In the genomic region with DNA sequence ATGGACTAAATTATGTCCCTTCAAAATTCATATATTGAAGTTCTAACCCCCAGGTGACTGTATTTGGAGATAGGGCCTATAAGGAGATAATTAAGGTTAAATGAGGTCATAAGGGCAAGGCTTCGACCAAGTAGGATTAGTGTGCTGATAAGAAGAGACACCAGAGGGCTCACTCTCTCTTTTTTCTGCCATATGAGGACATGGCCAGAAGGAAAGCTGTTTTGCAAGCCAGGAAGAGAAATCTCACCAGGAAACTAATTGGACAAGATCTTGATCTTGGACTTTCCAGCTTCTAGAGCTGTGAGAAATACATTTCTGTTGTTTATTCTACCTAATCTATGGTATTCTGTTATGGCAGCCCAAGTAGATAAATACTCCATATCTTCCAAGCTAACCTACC, we compare ENCODE assay signal across 8 cellular contexts.
DNase-seq lines count a peak whose midpoint lies in the region; ATAC-seq and TF ChIP-seq lines count a peak whose summit lies in the region.
"Had no signal": no experiment of that assay in that cellular context is flagged by ENCODE, and none has a peak within 500 bp of the region (broad histone marks: within the 10 kb centered on the region; RNA-seq: fewer than 3 reads in every experiment).

No MANE protein-coding gene starts in this region.

- no peak overlapping the region for H3K4me2 ChIP-seq in parathyroid adenoma (ENCODE audit: low read length)

- TF ChIP-seq CTCF in GM13977 (IDR thresholded peaks at IDR 0.05; ENCODE audit: extremely low read depth, insufficient read depth, missing control alignments) (peak; percentile 18), brain microvascular endothelial cell (IDR thresholded peaks at IDR 0.05; ENCODE audit: low read depth, low read length, missing control alignments) (peak; percentile 39), parathyroid adenoma (IDR thresholded peaks at IDR 0.05) (peak; percentile 26)

- H3K4me3 ChIP-seq in brain microvascular endothelial cell (ENCODE audit: low read depth, low read length) (no peak overlapping the region), parathyroid adenoma (ENCODE audit: low read depth, low read length) (no peak overlapping the region)

- H3K79me2 ChIP-seq in parathyroid adenoma: no peaks in the 10 kb centered on the region

- H3K36me3 ChIP-seq in brain microvascular endothelial cell (replicated peaks): no peaks in the 10 kb centered on the region
- no peaks in the 10 kb centered on the region for H3K36me3 ChIP-seq in parathyroid adenoma (ENCODE audit: control insufficient read depth, insufficient read depth, low read length)

- H3K27me3 ChIP-seq in brain microvascular endothelial cell (replicated peaks) (no peaks in the 10 kb centered on the region), parathyroid adenoma (ENCODE audit: control insufficient read depth, insufficient read depth, low read length) (no peaks in the 10 kb centered on the region)

- H3K4me1 ChIP-seq in parathyroid adenoma: no peaks in the 10 kb centered on the region

- no peak overlapping the region for H3K27ac ChIP-seq in brain microvascular endothelial cell
- no peak overlapping the region for H3K27ac ChIP-seq in parathyroid adenoma

- DNase-seq in GM13977 (ENCODE audit: low spot score) (no peak), NCI-H1436 (lab: John Stamatoyannopoulos, UW) (peak; percentile 32), brain microvascular endothelial cell (peak; percentile 11), NCI-H524 treated with DMSO at 0.1 percent for 48 hours (lab: John Stamatoyannopoulos, UW) (no peak), NCI-H345 (lab: John Stamatoyannopoulos, UW) (no peak)
- DNase-seq: activated naive CD8-positive, alpha-beta T cell treated with anti-CD3 and anti-CD28 coated beads for 36 hours had no signal

- H3K9ac ChIP-seq in parathyroid adenoma: no peak overlapping the region

- ATAC-seq in GM21390 (IDR thresholded peaks at IDR 0.05; ENCODE audit: unreplicated experiment): no peak

- no peak overlapping the region for H2AFZ ChIP-seq in parathyroid adenoma

- H3K9me3 ChIP-seq in parathyroid adenoma (ENCODE audit: control insufficient read depth, low read length): no peaks in the 10 kb centered on the region

- in situ Hi-C loops in GM13977 (cut with MboI; ENCODE audit: low pct_unique_long_range_greater_than_20kb, low sequenced_read_pairs, unreplicated experiment) (no loop called here), brain microvascular endothelial cell (cut with HindIII; ENCODE audit: low pct_ligation_motif_present, low sequenced_read_pairs) (no loop called here)

Comparison
In these comparisons a context has a peak if more than half of its experiments do, and no peak if none do; other contexts are left out.
1. DNase-seq: peak in NCI-H1436 (single experiment) and brain microvascular endothelial cell (single experiment); none in GM13977 (single experiment), NCI-H524 treated with DMSO at 0.1 percent for 48 hours (single experiment) and NCI-H345 (single experiment).
2. Peak in every context shown above with its lines, with median percentiles within 50 percentile points of each other: CTCF ChIP-seq.